In the genomic region with DNA sequence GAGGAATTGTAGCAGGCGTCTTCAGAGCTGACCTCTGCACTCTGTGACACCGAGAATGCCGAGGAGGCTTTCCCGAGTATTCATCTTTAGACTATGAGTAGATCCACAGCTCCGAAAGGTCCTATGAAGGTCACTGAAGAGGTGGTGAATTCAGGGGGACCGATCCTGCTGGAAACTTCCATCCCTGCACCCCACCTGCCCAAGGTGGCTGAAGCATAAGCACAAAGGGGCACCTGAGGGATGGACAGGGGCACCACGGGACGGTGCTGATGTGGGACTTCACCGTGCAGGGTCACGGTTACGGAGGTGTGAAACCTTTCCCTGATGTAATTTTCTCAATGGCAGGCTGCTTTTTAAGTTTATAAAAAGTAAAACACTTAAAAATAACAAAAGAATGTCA, we compare ENCODE assay signal across 18 cellular contexts. TPM values are rescaled to one million over a fixed set of nuclear protein-coding genes. Genes with fewer than 3 reads are reported as not detected.
"Had no signal": no experiment of that assay in that cellular context is flagged by ENCODE, and none has a peak within 500 bp of the region (broad histone marks: within the 10 kb centered on the region; RNA-seq: fewer than 3 reads in every experiment).

No MANE protein-coding gene starts in this region.

- H3K4me3 ChIP-seq: body of pancreas, hepatocyte, left ventricle myocardium inferior, right atrium auricular region, skin epidermis, thyroid gland, vagina had no signal

- ATAC-seq: activated CD4-positive, alpha-beta T cell treated with anti-CD3 and anti-CD28 coated beads for 36 hours; body of pancreas; stimulated activated effector memory CD8-positive, alpha-beta T cell treated with anti-CD3 and anti-CD28 coated beads, Interleukin-12 subunit alpha, Interleukin-12 subunit beta, amount 100 ng/mL, for 72 hours had no signal

- H3K27me3 Mint-ChIP-seq: activated CD4-positive, alpha-beta T cell treated with anti-CD3 and anti-CD28 coated beads for 36 hours; memory B cell had no signal

- H3K4me3 Mint-ChIP-seq: activated CD4-positive, alpha-beta T cell treated with anti-CD3 and anti-CD28 coated beads for 36 hours; memory B cell; stimulated activated effector memory CD8-positive, alpha-beta T cell treated with anti-CD3 and anti-CD28 coated beads, Interleukin-12 subunit alpha, Interleukin-12 subunit beta, amount 100 ng/mL, for 72 hours had no signal

- H3K27ac Mint-ChIP-seq: memory B cell; stimulated activated effector memory CD8-positive, alpha-beta T cell treated with anti-CD3 and anti-CD28 coated beads, Interleukin-12 subunit alpha, Interleukin-12 subunit beta, amount 100 ng/mL, for 72 hours had no signal

- H3K27me3 ChIP-seq: body of pancreas, hepatocyte, right atrium auricular region, thyroid gland, vagina had no signal

- H3K27ac ChIP-seq: left ventricle myocardium inferior, parathyroid adenoma, right atrium auricular region, thyroid gland, vagina had no signal

- H3K9me3 Mint-ChIP-seq: memory B cell; stimulated activated effector memory CD8-positive, alpha-beta T cell treated with anti-CD3 and anti-CD28 coated beads, Interleukin-12 subunit alpha, Interleukin-12 subunit beta, amount 100 ng/mL, for 72 hours had no signal

- DNase-seq: activated CD4-positive, alpha-beta T cell treated with anti-CD3 and anti-CD28 coated beads for 36 hours; activated effector memory CD4-positive, alpha-beta T cell treated with anti-CD3 and anti-CD28 coated beads, Interleukin-2, amount 50 U/mL, for 16 hours; amniotic stem cell; body of pancreas; central memory CD4-positive, alpha-beta T cell; effector memory CD4-positive, alpha-beta T cell; kidney; left ventricle myocardium inferior; T-helper 9 cell; thyroid gland had no signal

- H3K9me3 ChIP-seq: body of pancreas, left ventricle myocardium inferior, right atrium auricular region, thyroid gland, vagina had no signal

RNA-seq across cellular contexts. Expression of gene SLC17A9, which starts 50.6 kb away (rescaled TPM):
- polyA plus RNA-seq: neural cell had no signal
